In genomic region chr3:25648107-25648535, GRCh38 we compare ENCODE assay signal across 8 cellular contexts. TPM values are rescaled to one million over a fixed set of nuclear protein-coding genes. Genes with fewer than 3 reads are reported as not detected.
DNase-seq lines count a peak whose midpoint lies in the region; ATAC-seq and TF ChIP-seq lines count a peak whose summit lies in the region.

No MANE protein-coding gene starts in this region.

- H3K9me3 ChIP-seq in left lung, result peaks cover 0 to 13% of the 10 kb centered on the region in 2 donors

- H3K27me3 ChIP-seq in BJ (ENCODE audit: control insufficient read depth, insufficient read depth, low read length) (no peaks in the 10 kb centered on the region), left lung (no peaks in the 10 kb centered on the region)

- POLR2A ChIA-PET in BJ (lab: Charles Lee), result no interaction called here

- no peak overlapping the region for H3K27ac ChIP-seq in left lung

- ATAC-seq in HG03354 (IDR thresholded peaks at IDR 0.05; ENCODE audit: poor library complexity, severe bottlenecking, unreplicated experiment), result peak; percentile 97
- peak; percentile 100 for ATAC-seq in left lung

- H3K4me1 ChIP-seq in left lung, result peaks cover 0 to 18% of the 10 kb centered on the region in 2 donors

- TF ChIP-seq CTCF in BJ (IDR thresholded peaks at IDR 0.05; ENCODE audit: insufficient read depth, low read depth, low read length) (peak; percentile 87), left lung (IDR thresholded peaks at IDR 0.05) (peak; percentile 86 to 92)

- no peak overlapping the region for H3K4me3 ChIP-seq in BJ (ENCODE audit: low read depth, low read length)
- H3K4me3 ChIP-seq in left lung, result no peak overlapping the region

- H3K36me3 ChIP-seq in BJ (ENCODE audit: control insufficient read depth, insufficient read depth, low read length), result no peaks in the 10 kb centered on the region
- H3K36me3 ChIP-seq in left lung, result peaks cover 0 to 7% of the 10 kb centered on the region in 2 donors

- intact Hi-C loops in left lung (cut with DNase I), result loop anchor here in 1 of 2 donors (5.0 kb wide), 1 partner anchor 209 kb away; no protein-coding TSS in a partner anchor

- DNase-seq in BJ (ENCODE audit: low read depth) (peak; percentile 28), GM19240 (ENCODE audit: insufficient read length, low spot score) (peak; percentile 14), NCI-H510A (lab: John Stamatoyannopoulos, UW) (peak; percentile 17), cerebellum (ENCODE audit: low spot score) (peak; percentile 47), left lung (peak in 1 of 2 donors; percentile 55)
- DNase-seq in activated CD4-positive, CD25-positive, alpha-beta regulatory T cell treated with anti-CD3 and anti-CD28 coated beads, Interleukin-2, amount 50 U/mL, for 72 hours, result peak; percentile 78
- peak; percentile 50 to 77 (median 50) for DNase-seq in stimulated activated CD4-positive, alpha-beta T cell treated with anti-CD3 and anti-CD28 coated beads, TNF-alpha, amount 100 ng/mL, for 4 hours (ENCODE audit: low read depth in 3 of 3)

- CTCF ChIA-PET in BJ (lab: Yijun Ruan, JAX), result interaction anchor here (0.6 to 3.9 kb wide), 37 partner anchors 9 to 807 kb away, joined by 3 to 64 read pairs (median 4); partner anchors contain the start of genes NGLY1 and OXSM

RNA-seq across cellular contexts. Expression of gene TOP2B, which starts 16.6 kb away (rescaled TPM):
- 13.6 and 36.8 TPM in 2 replicates for polyA plus RNA-seq in BJ (2011; rRNA removed)
- 13.3 and 26.1 TPM in 2 replicates for polyA minus RNA-seq in BJ (2011; rRNA and poly(A)+ RNA removed)
- total RNA-seq in cerebellum (274 TPM), left lung (100 to 1,000 TPM in 1 of 2 donors, 10 to 100 TPM in 1; 92.7 to 100 TPM)
